In the genomic region with DNA sequence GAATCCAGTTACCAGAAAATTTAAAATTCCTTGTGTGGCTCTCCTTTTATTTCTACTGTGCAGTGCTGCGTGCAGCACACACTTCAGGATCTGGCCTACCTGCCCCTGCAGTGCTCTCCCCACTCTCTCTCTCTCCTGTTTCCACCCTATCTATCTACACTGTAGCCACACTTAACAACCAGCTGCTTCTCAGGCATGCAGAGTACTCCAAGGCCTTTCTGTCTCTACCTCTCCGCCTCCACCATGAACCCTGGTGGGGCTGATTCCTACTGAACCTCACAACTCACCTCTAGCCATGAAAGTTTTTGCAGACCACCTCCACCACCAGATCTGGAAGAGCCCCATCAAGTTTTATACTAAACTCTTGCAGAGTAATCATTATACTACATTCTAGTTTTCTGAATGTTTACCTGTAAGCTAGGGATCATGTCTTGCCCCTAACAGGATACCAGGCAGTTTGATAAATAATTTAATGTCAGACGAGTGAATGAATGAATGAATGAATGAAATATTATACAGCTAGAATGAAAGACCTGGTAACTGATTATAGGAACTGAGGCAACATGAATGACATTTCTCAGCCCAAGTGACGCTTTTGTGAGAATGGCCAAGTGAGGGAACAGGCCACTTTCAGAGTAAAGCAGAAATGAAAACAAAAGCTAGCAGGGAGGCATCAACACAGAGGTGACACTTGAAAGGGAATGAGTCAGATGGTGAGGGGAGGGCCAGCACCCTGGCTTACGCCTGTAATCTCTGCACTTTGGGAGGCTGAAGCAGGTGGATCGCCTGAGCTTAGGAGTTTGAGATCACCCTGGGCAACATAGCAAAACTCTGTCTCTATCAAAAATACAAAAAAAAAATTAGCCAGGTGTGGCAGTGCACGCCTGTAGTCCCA, we compare ENCODE assay signal across 10 cellular contexts.
DNase-seq lines count a peak whose midpoint lies in the region; ATAC-seq and TF ChIP-seq lines count a peak whose summit lies in the region.
"Had no signal": no experiment of that assay in that cellular context is flagged by ENCODE, and none has a peak within 500 bp of the region (broad histone marks: within the 10 kb centered on the region; RNA-seq: fewer than 3 reads in every experiment).

No MANE protein-coding gene starts in this region.

- H3K4me3 ChIP-seq in upper lobe of right lung, result no peak overlapping the region
- no peak overlapping the region for H3K4me3 ChIP-seq in right atrium auricular region
- H3K4me3 ChIP-seq: transverse colon had no signal

- H3K9me3 ChIP-seq in upper lobe of right lung, result no peaks in the 10 kb centered on the region
- H3K9me3 ChIP-seq in right atrium auricular region, result no peaks in the 10 kb centered on the region
- H3K9me3 ChIP-seq: transverse colon had no signal

- intact Hi-C loops in left ventricle myocardium superior (cut with micrococcal nuclease) (no loop called here), cardiac septum (cut with DNase I) (no loop called here), upper lobe of right lung (cut with DNase I) (no loop called here)

- no peak for DNase-seq in left ventricle myocardium superior
- DNase-seq in cardiac septum (ENCODE audit: low spot score), result no peak
- DNase-seq in activated T-helper 9 cell treated with anti-CD3 and anti-CD28 coated beads, Interleukin-2, amount 50 U/mL, for 16 hours (ENCODE audit: low read depth), result peak; percentile 10
- DNase-seq in upper lobe of right lung, result no peak
- no peak for DNase-seq in SIG-M5 treated with dmso at 0.1 percent for 504 hours (lab: John Stamatoyannopoulos, UW; ENCODE audit: unreplicated experiment)
- DNase-seq in putamen (ENCODE audit: low spot score), result no peak
- no peak for DNase-seq in right atrium auricular region (ENCODE audit: low spot score)
- DNase-seq: transverse colon had no signal

- no peak for TF ChIP-seq CTCF in upper lobe of right lung (IDR thresholded peaks at IDR 0.05)
- TF ChIP-seq CTCF in right atrium auricular region (IDR thresholded peaks at IDR 0.05), result no peak

- no peaks in the 10 kb centered on the region for H3K36me3 ChIP-seq in upper lobe of right lung
- no peaks in the 10 kb centered on the region for H3K36me3 ChIP-seq in right atrium auricular region
- H3K36me3 ChIP-seq: transverse colon had no signal

- H3K27ac ChIP-seq in upper lobe of right lung (no peak overlapping the region), right atrium auricular region (no peak overlapping the region)
- H3K27ac ChIP-seq: C4-2B, transverse colon had no signal

- H3K27me3 ChIP-seq in upper lobe of right lung, result no peaks in the 10 kb centered on the region
- no peaks in the 10 kb centered on the region for H3K27me3 ChIP-seq in right atrium auricular region
- H3K27me3 ChIP-seq: transverse colon had no signal

- H3K4me1 ChIP-seq in upper lobe of right lung (no peaks in the 10 kb centered on the region), right atrium auricular region (peaks cover 0 to 5% of the 10 kb centered on the region in 2 donors)

- ATAC-seq in left ventricle myocardium superior (peak; percentile 79), HG03097 (IDR thresholded peaks at IDR 0.05; ENCODE audit: low FRiP score, unreplicated experiment) (peak; percentile 89), upper lobe of right lung (peak; percentile 67)
